8 cellular contexts compared by ENCODE assay signal in genomic region chr4:73257242-73257994, GRCh38. TPM values are rescaled to one million over a fixed set of nuclear protein-coding genes. Genes with fewer than 3 reads are reported as not detected.
DNase-seq lines count a peak whose midpoint lies in the region; ATAC-seq and TF ChIP-seq lines count a peak whose summit lies in the region.

No MANE protein-coding gene starts in this region.

- POLR2A ChIA-PET in Caco-2 (lab: Charles Lee), result interaction anchor here (0.9 to 2.9 kb wide), 2 partner anchors 153 to 806 kb away, joined by 4 to 15 read pairs; no protein-coding TSS in a partner anchor

- H3K36me3 ChIP-seq in Caco-2 (ENCODE audit: control insufficient read depth, insufficient read depth, low read length) (no peaks in the 10 kb centered on the region), GM23338 (ENCODE audit: insufficient read depth) (no peaks in the 10 kb centered on the region; the same call in 1 of the 2 replicates), heart right ventricle (peaks cover 0 to 22% (median 0%) of the 10 kb centered on the region in 9 donors), upper lobe of right lung (no peaks in the 10 kb centered on the region)

- WGBS in adipose tissue, 3 donors, result 0 to 2% (median 1%) methylated on average over 16 of the region's 16 CpGs
- WGBS in heart right ventricle, 2 donors, result 1% methylated on average over 16 of the region's 16 CpGs

- H3K9me3 Mint-ChIP-seq in Caco-2 (ENCODE audit: unreplicated experiment) (no peaks in the 10 kb centered on the region), GM23338 (no peaks in the 10 kb centered on the region; the same call in 2 of the 3 replicates)

- H3K9me2 ChIP-seq in GM23338 (ENCODE audit: insufficient read depth), result no peaks in the 10 kb centered on the region

- H3K36me3 Mint-ChIP-seq in Caco-2 (ENCODE audit: insufficient read depth, unreplicated experiment) (peaks cover 44% of the 10 kb centered on the region), GM23338 (ENCODE audit: low read depth) (peaks cover 35% of the 10 kb centered on the region)

- intact Hi-C loops in Caco-2 (cut with micrococcal nuclease; ENCODE audit: unreplicated experiment) (loop anchor here (1.0 to 2.0 kb wide), 2 partner anchors 35 to 129 kb away; no protein-coding TSS in a partner anchor), heart right ventricle (cut with DNase I) (loop anchor here in 8 of 10 donors (2.0 to 10.0 kb wide), 12 partner anchors 35 to 190 kb away; partner anchors contain the start of gene COX18 (in 2 of the 8)), posterior cingulate gyrus (cut with DNase I) (loop anchor here (2.0 to 5.0 kb wide), 3 partner anchors 50 to 555 kb away; no protein-coding TSS in a partner anchor), upper lobe of right lung (cut with DNase I) (loop anchor here (10.0 kb wide), 1 partner anchor 123 kb away; no protein-coding TSS in a partner anchor)

- ATAC-seq in GM23338, result peak; percentile 13
- peak; percentile 42 to 71 (median 55) for ATAC-seq in heart right ventricle
- peak; percentile 66 for ATAC-seq in upper lobe of right lung

- no peaks in the 10 kb centered on the region for H3K9me3 ChIP-seq in Caco-2
- H3K9me3 ChIP-seq in heart right ventricle, result no peaks in the 10 kb centered on the region
- no peaks in the 10 kb centered on the region for H3K9me3 ChIP-seq in upper lobe of right lung

- H3K4me1 ChIP-seq in Caco-2 (peaks cover 14% of the 10 kb centered on the region; the same call in 1 of the 2 replicates), GM23338 (ENCODE audit: insufficient read depth) (peaks cover 16% of the 10 kb centered on the region), heart right ventricle (peaks cover 0 to 80% (median 65%) of the 10 kb centered on the region in 9 donors), upper lobe of right lung (peaks cover 42% of the 10 kb centered on the region)

- H2AFZ ChIP-seq in GM23338, result no peak overlapping the region

- peaks cover 31% of the 10 kb centered on the region for H4K20me1 ChIP-seq in GM23338 (replicated peaks; ENCODE audit: insufficient read depth)

- CTCF ChIA-PET in Caco-2 (lab: Charles Lee), result interaction anchor here (1.1 to 1.4 kb wide), 4 partner anchors 19 to 154 kb away, joined by 3 to 6 read pairs (median 4); no protein-coding TSS in a partner anchor

- H3K27ac ChIP-seq in GM23338 (ENCODE audit: low read depth) (peak overlapping the region; percentile 83; the same call in 1 of the 2 replicates), adipose tissue (ENCODE audit: low read depth, low read length) (peak overlapping the region; percentile 94), heart right ventricle (peak overlapping the region; percentile 93 to 100 (median 98)), upper lobe of right lung (peak overlapping the region; percentile 99)

- H3K4me3 Mint-ChIP-seq in Caco-2 (ENCODE audit: unreplicated experiment) (peak overlapping the region; percentile 85), GM23338 (peak overlapping the region; percentile 95)

- H3K27ac Mint-ChIP-seq in Caco-2 (ENCODE audit: unreplicated experiment) (peak overlapping the region; percentile 100), GM23338 (peak overlapping the region; percentile 99)

- DNase-seq in Caco-2 (peak; percentile 72 to 73), GM23338 (ENCODE audit: low spot score) (peak; percentile 68), NCI-H1092 (lab: John Stamatoyannopoulos, UW) (peak; percentile 43), SKM-1 (lab: John Stamatoyannopoulos, UW; ENCODE audit: unreplicated experiment) (peak; percentile 78), heart right ventricle (peak; percentile 58 to 84), posterior cingulate gyrus (peak in 9 of 10 donors; percentile 23 to 92 (median 70)), upper lobe of right lung (peak; percentile 75)

- peaks cover 87% of the 10 kb centered on the region for H3K79me2 ChIP-seq in GM23338 (replicated peaks; ENCODE audit: insufficient read depth)

- TSS peak; percentile 30 for BruUV-seq in Caco-2 (replicated peaks; lab: Mats Ljungman, UMichigan)

- TF ChIP-seq CTCF in Caco-2 (IDR thresholded peaks at IDR 0.05; ENCODE audit: insufficient read depth in 1 of 2, low read depth in 1 of 2, low read length in 1 of 2, severe bottlenecking in 1 of 2, unreplicated experiment in 1 of 2), result peak; percentile 64 to 66
- peak; percentile 58 to 71 for TF ChIP-seq CTCF in GM23338 (conservative IDR thresholded peaks at IDR 0.05; ENCODE audit: low read depth in 2 of 2)
- TF ChIP-seq CTCF in heart right ventricle (IDR thresholded peaks at IDR 0.05), result peak; percentile 41 to 86 (median 77)
- TF ChIP-seq CTCF in upper lobe of right lung (IDR thresholded peaks at IDR 0.05), result peak; percentile 73

- peaks cover 14% of the 10 kb centered on the region for H3K4me1 Mint-ChIP-seq in Caco-2 (ENCODE audit: low read depth, unreplicated experiment)
- H3K4me1 Mint-ChIP-seq in GM23338, result peaks cover 18% of the 10 kb centered on the region

- peak overlapping the region; percentile 97 for H3K4me3 ChIP-seq in Caco-2 (ENCODE audit: low read depth, low read length)
- H3K4me3 ChIP-seq in GM23338, result peak overlapping the region; percentile 82
- peak overlapping the region; percentile 68 to 96 (median 82) for H3K4me3 ChIP-seq in heart right ventricle
- peak overlapping the region; percentile 85 for H3K4me3 ChIP-seq in upper lobe of right lung

- H3K27me3 ChIP-seq in Caco-2 (replicated peaks; ENCODE audit: control insufficient read depth, insufficient read depth, low read length) (no peaks in the 10 kb centered on the region), GM23338 (ENCODE audit: insufficient read depth) (no peaks in the 10 kb centered on the region), heart right ventricle (no peaks in the 10 kb centered on the region), upper lobe of right lung (no peaks in the 10 kb centered on the region)

- no peaks in the 10 kb centered on the region; the same call in 1 of the 2 replicates for H3F3A ChIP-seq in GM23338 (replicated peaks; ENCODE audit: low read depth)

- H3K4me2 ChIP-seq in GM23338, result peak overlapping the region; percentile 94

- H3K27me3 Mint-ChIP-seq in Caco-2 (ENCODE audit: insufficient read depth, unreplicated experiment) (no peaks in the 10 kb centered on the region), GM23338 (ENCODE audit: insufficient read depth, low read depth, poor library complexity) (peaks cover 13% of the 10 kb centered on the region)

TF ChIP-seq in GM23338, 12 proteins besides CTCF, POLR2A, EP300 and RAD21 (continues in another document):
- TF ChIP-seq CREB1 (CRISPR knock-in tag; IDR thresholded peaks at IDR 0.05; ENCODE audit: low read depth) (no peak), EZH2 (IDR thresholded peaks at IDR 0.05; ENCODE audit: low read depth, unreplicated experiment) (no peak), ZNF114 (CRISPR knock-in tag; IDR thresholded peaks at IDR 0.05) (no peak), STAT1 (IDR thresholded peaks at IDR 0.05; ENCODE audit: unreplicated experiment) (no peak), ETS1 (IDR thresholded peaks at IDR 0.05) (no peak), ZNF331 (CRISPR knock-in tag; IDR thresholded peaks at IDR 0.05; ENCODE audit: low read depth) (no peak), POLR2AphosphoS5 (IDR thresholded peaks at IDR 0.05; ENCODE audit: low read depth) (no peak), JUNB (IDR thresholded peaks at IDR 0.05; ENCODE audit: unreplicated experiment) (no peak), EZH2phosphoT487 (IDR thresholded peaks at IDR 0.05; ENCODE audit: unreplicated experiment) (no peak), NANOG (IDR thresholded peaks at IDR 0.05; ENCODE audit: borderline replicate concordance) (no peak), REST (IDR thresholded peaks at IDR 0.05; ENCODE audit: unreplicated experiment) (no peak)

RNA-seq across cellular contexts. Expression of gene ANKRD17, which starts 1.2 kb away (rescaled TPM):
- 66.8 and 73.0 TPM in 2 replicates for total RNA-seq in Caco-2 (2022)
- 85.3 and 117 TPM in 2 replicates for total RNA-seq in GM23338 (2014; rRNA removed; shearing (Covaris generic))
- 33.9 and 41.9 TPM in 2 replicates for polyA plus RNA-seq in GM23338 (2016; fragmentation: Nextera tagmentation; extraction: Ambion mirVana)
- polyA plus RNA-seq in adipose tissue, result 10 to 100 TPM; 10.0 to 18.0 (median 14.6) TPM
- 10 to 100 TPM; 47.4 to 71.7 (median 63.7) TPM for total RNA-seq in heart right ventricle
- 10 to 100 TPM; 13.5 to 27.3 TPM for polyA plus RNA-seq in heart right ventricle
- total RNA-seq in upper lobe of right lung, result 61.5 TPM

Comparison
In these comparisons a context has a peak if more than half of its experiments do, and no peak if none do; other contexts are left out.
1. Peak in every context shown above with its lines: DNase-seq, ATAC-seq, H3K4me3 ChIP-seq and H3K27ac ChIP-seq.
2. ATAC-seq: peak in every context shown above with its lines; median percentile 66 in upper lobe of right lung; 55 in heart right ventricle; 13 in GM23338.